ENCODE assay signal across 16 cellular contexts in the genomic region with DNA sequence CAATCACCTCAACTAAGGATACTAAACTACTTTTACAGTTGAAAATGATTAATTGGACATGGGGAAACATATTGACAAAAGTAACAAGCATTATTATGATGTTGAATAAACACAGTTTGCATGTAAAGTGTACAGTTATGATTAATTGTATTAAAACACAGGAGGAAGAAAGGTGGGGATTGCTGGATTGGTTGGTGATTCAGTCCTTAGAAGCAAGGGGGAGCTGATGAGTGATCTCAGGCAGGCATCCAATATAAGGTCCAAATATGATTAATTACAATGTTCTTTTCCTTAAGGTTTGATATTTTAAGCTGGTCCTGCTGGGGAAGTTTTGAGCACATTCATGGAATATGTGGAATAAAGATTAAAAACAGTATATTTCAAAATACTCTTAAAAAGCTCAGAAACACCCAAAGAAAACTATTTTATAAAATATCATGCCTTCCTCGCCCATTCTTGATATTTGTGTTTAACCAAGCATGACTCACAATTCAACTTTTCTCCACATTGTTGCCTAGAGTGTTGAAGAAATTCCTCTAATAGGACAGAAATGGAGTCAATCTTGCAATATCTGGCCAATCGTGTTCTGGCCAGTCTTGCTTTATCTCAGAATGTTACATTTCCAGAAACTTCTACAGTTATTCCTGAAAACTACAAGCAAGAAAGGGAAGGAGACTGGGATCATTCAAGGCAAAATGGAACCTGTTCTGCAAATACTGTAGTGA.
DNase-seq lines count a peak whose midpoint lies in the region; ATAC-seq and TF ChIP-seq lines count a peak whose summit lies in the region.
"Had no signal": no experiment of that assay in that cellular context is flagged by ENCODE, and none has a peak within 500 bp of the region (broad histone marks: within the 10 kb centered on the region; RNA-seq: fewer than 3 reads in every experiment).

No MANE protein-coding gene starts in this region.

- TF ChIP-seq CTCF in C4-2B (conservative IDR thresholded peaks at IDR 0.05) (peak; percentile 53), astrocyte of the cerebellum (IDR thresholded peaks at IDR 0.05; ENCODE audit: low read depth, low read length, missing control alignments) (peak; percentile 11), coronary artery (IDR thresholded peaks at IDR 0.05) (no peak)

- H3K4me3 ChIP-seq in astrocyte of the cerebellum (ENCODE audit: low read depth, low read length) (no peak overlapping the region), coronary artery (no peak overlapping the region)
- H3K4me3 ChIP-seq: heart right ventricle, SJCRH30 had no signal

- in situ Hi-C loops in astrocyte of the cerebellum (cut with HindIII; ENCODE audit: low sequenced_read_pairs), result no loop called here

- ATAC-seq in GM21723 (IDR thresholded peaks at IDR 0.05; ENCODE audit: unreplicated experiment), result no peak
- ATAC-seq: heart right ventricle; stimulated activated memory B cell treated with anti-CD40 and anti-IgM and Interleukin-4, amounts not matched to agents 10 μg/mL and 1 μg/mL and 100 μg/mL, for 72 hours had no signal

- H3K27ac ChIP-seq in C4-2B (no peak overlapping the region), coronary artery (no peak overlapping the region)
- H3K27ac ChIP-seq: heart right ventricle, SJCRH30 had no signal

- DNase-seq in HT-29 (ENCODE audit: low spot score) (peak; percentile 28), astrocyte of the cerebellum (ENCODE audit: low read depth) (no peak), iPS-NIHi11 (ENCODE audit: low spot score) (peak; percentile 21), coronary artery (ENCODE audit: low spot score) (no peak), RPMI8226 (no peak)
- no peak for DNase-seq in activated CD4-positive, alpha-beta T cell treated with anti-CD3 and anti-CD28 coated beads, Interleukin-2, amount 50 U/mL, for 48 hours
- DNase-seq: CD4-positive, alpha-beta T cell; H9; heart right ventricle; NCI-H2081; NCI-H774; retina; SJCRH30 had no signal

Comparison
In these comparisons a context has a peak if more than half of its experiments do, and no peak if none do; other contexts are left out.
1. DNase-seq: peak in HT-29 (single experiment) and iPS-NIHi11 (single experiment); none in astrocyte of the cerebellum (single experiment), coronary artery (single experiment), RPMI8226 (single experiment) and activated CD4-positive, alpha-beta T cell treated with anti-CD3 and anti-CD28 coated beads, Interleukin-2, amount 50 U/mL, for 48 hours (0 of 2).